Comparison of ENCODE assay signal across 28 cellular contexts in genomic region chr6:163761491-163761890, GRCh38.
"Had no signal": no experiment of that assay in that cellular context is flagged by ENCODE, and none has a peak within 500 bp of the region (broad histone marks: within the 10 kb centered on the region; RNA-seq: fewer than 3 reads in every experiment).

No MANE protein-coding gene starts in this region.

- H3K9me2 ChIP-seq: SK-N-SH had no signal

- H3K36me3 ChIP-seq: brain microvascular endothelial cell, cardiac muscle cell, Peyer's patch, SJCRH30 had no signal

- H3K9me3 ChIP-seq: Peyer's patch, SJCRH30, SK-N-SH had no signal

- H3K27me3 ChIP-seq: brain microvascular endothelial cell, cardiac muscle cell, Peyer's patch, SJCRH30 had no signal

- H3K4me2 ChIP-seq: SK-N-SH had no signal

- H3K27ac ChIP-seq: brain microvascular endothelial cell, cardiac muscle cell, Peyer's patch, RWPE1, SJCRH30, VCaP had no signal

- DNase-seq: activated CD4-positive, alpha-beta memory T cell treated with anti-CD3 and anti-CD28 coated beads for 36 hours; activated CD4-positive, alpha-beta T cell treated with anti-CD3 and anti-CD28 coated beads, Interleukin-2, amount 10 ng/mL, durations not matched to agents 7 days and 5 days; activated CD4-positive, CD25-positive, alpha-beta regulatory T cell; activated CD8-positive, alpha-beta memory T cell treated with anti-CD3 and anti-CD28 coated beads for 24 hours; activated effector memory CD4-positive, alpha-beta T cell treated with anti-CD3 and anti-CD28 coated beads, Interleukin-2, amount 50 U/mL, for 16 hours; activated naive CD4-positive, alpha-beta T cell treated with Interleukin-2 at 50 U/mL for 16 hours; activated naive CD8-positive, alpha-beta T cell treated with anti-CD3 and anti-CD28 coated beads, Interleukin-2, amount 50 U/mL, for 24 hours; activated T-cell treated with anti-CD3 and anti-CD28 coated beads, Interleukin-2, amount 50 U/mL, for 4 hours; amygdala; brain microvascular endothelial cell; MM.1S; NCI-H1105; NCI-H1436; NCI-H1694 treated with DMSO at 0.1 percent for 48 hours; NCI-H2029 treated with DMSO at 0.1 percent for 48 hours; NCI-H510A treated with DMSO at 0.1 percent for 48 hours; NCI-H69; NK-92 treated with Interleukin-12 subunit alpha and Interleukin-12 subunit beta, amount 100 ng/mL, for 24 hours; OCI-M1; Peyer's patch; Right ventricle myocardium superior; SJCRH30; SK-N-SH; T-helper 1 cell had no signal

- H3K4me1 ChIP-seq: Peyer's patch had no signal

- H3K4me3 ChIP-seq: cardiac muscle cell, Peyer's patch, SJCRH30 had no signal

- ATAC-seq: activated naive CD4-positive, alpha-beta T cell treated with anti-CD3 and anti-CD28 coated beads, Interleukin-2, amount 50 U/mL, for 72 hours; activated naive CD8-positive, alpha-beta T cell treated with anti-CD3 and anti-CD28 coated beads, Interleukin-2, amount 50 U/mL, for 24 hours; activated T-cell treated with anti-CD3 and anti-CD28 coated beads, Interleukin-2, amount 50 U/mL, for 4 hours had no signal

- H3K9ac ChIP-seq: SK-N-SH had no signal
